In genomic region chr11:86938900-86939880, GRCh38 we compare ENCODE assay signal across 9 cellular contexts. TPM values are rescaled to one million over a fixed set of nuclear protein-coding genes. Genes with fewer than 3 reads are reported as not detected.
A peak's percentile ranks its signal among the peaks of the same experiment; 100 is the strongest.
DNase-seq lines count a peak whose midpoint lies in the region; ATAC-seq, FAIRE-seq and TF ChIP-seq lines count a peak whose summit lies in the region.
"Had no signal": no experiment of that assay in that cellular context is flagged by ENCODE, and none has a peak within 500 bp of the region (broad histone marks: within the 10 kb centered on the region; RNA-seq: fewer than 3 reads in every experiment).

No MANE protein-coding gene starts in this region.

- peak; percentile 83 for ATAC-seq in GM21717 (IDR thresholded peaks at IDR 0.05; ENCODE audit: unreplicated experiment)

- DNase-seq in NCI-H1105 (lab: John Stamatoyannopoulos, UW) (peak; percentile 36), globus pallidus (ENCODE audit: low spot score) (peak; percentile 59), small intestine (peak; percentile 63), H7 (no peak)
- DNase-seq in activated CD8-positive, alpha-beta memory T cell treated with anti-CD3 and anti-CD28 coated beads for 24 hours: no peak
- DNase-seq: activated B cell treated with CpG ODN at 0.5 μM for 24 hours had no signal

- no peaks in the 10 kb centered on the region for H4K20me1 ChIP-seq in DOHH2 (ENCODE audit: control insufficient read depth, insufficient read depth, low read depth, low read length)

- no peak overlapping the region for H3K4me2 ChIP-seq in DOHH2 (ENCODE audit: low read length)

- H3K36me3 ChIP-seq in DOHH2 (ENCODE audit: control insufficient read depth, low read length) (no peaks in the 10 kb centered on the region), small intestine (ENCODE audit: control insufficient read depth in 2 of 2, insufficient read depth in 2 of 2, low read length in 2 of 2) (no peaks in the 10 kb centered on the region), H7 (replicated peaks; ENCODE audit: control insufficient read depth, insufficient read depth, low read length) (no peaks in the 10 kb centered on the region)

- H3K27me3 ChIP-seq in DOHH2 (ENCODE audit: control insufficient read depth, low read length) (no peaks in the 10 kb centered on the region), small intestine (ENCODE audit: control insufficient read depth in 2 of 2, insufficient read depth in 2 of 2, low read length in 2 of 2) (no peaks in the 10 kb centered on the region), H7 (ENCODE audit: control insufficient read depth, insufficient read depth, low read length) (no peaks in the 10 kb centered on the region)

- no peak overlapping the region for H3K27ac ChIP-seq in DOHH2 (ENCODE audit: low read depth, low read length)
- no peak overlapping the region for H3K27ac ChIP-seq in small intestine (ENCODE audit: low read depth in 1 of 2, low read length in 1 of 2)

- peak; percentile 61 for TF ChIP-seq CTCF in DOHH2 (IDR thresholded peaks at IDR 0.05; ENCODE audit: low read depth, low read length, poor library complexity, severe bottlenecking)

- H3K4me1 ChIP-seq in DOHH2 (ENCODE audit: control insufficient read depth, low read length) (no peaks in the 10 kb centered on the region), small intestine (ENCODE audit: control insufficient read depth in 2 of 2, insufficient read depth in 1 of 2, low read depth in 1 of 2, low read length in 1 of 2) (peaks cover 0 to 5% of the 10 kb centered on the region in 2 donors)

- H3K9me3 ChIP-seq in DOHH2 (ENCODE audit: control insufficient read depth, insufficient read depth, low read length) (no peaks in the 10 kb centered on the region), small intestine (ENCODE audit: control insufficient read depth, low read depth) (no peaks in the 10 kb centered on the region)

- 13 to 18% (median 15%) methylated on average over 4 of the region's 4 CpGs for WGBS in small intestine, 3 donors

- no peak overlapping the region for H3K4me3 ChIP-seq in DOHH2 (ENCODE audit: low read length)
- no peak overlapping the region for H3K4me3 ChIP-seq in small intestine (ENCODE audit: low read depth in 1 of 2, low read length in 2 of 2)
- no peak overlapping the region for H3K4me3 ChIP-seq in H7 (ENCODE audit: insufficient read depth, low read depth, low read length)

- H3F3A ChIP-seq in DOHH2 (ENCODE audit: control insufficient read depth, insufficient read depth): no peaks in the 10 kb centered on the region

- no peaks in the 10 kb centered on the region for H3K9me2 ChIP-seq in DOHH2 (replicated peaks; ENCODE audit: control insufficient read depth, low read length)

- H3K79me2 ChIP-seq in DOHH2 (ENCODE audit: control insufficient read depth, low read length): no peaks in the 10 kb centered on the region

- FAIRE-seq in TTC549 (lab: Jason Lieb, UNC) (peak; percentile 81), small intestine (lab: Jason Lieb, UNC) (no peak)

RNA-seq across cellular contexts. Expression of gene FZD4, which starts 16.0 kb away (rescaled TPM):
- 10 to 100 TPM in 1 of 3 donors, under 1 TPM in 2; 0.22 to 12.2 (median 0.27) TPM for polyA plus RNA-seq in small intestine
- total RNA-seq in H7 (2014; rRNA removed; shearing (Covaris generic)): 4.1 and 4.3 TPM in 2 replicates
- total RNA-seq: activated B cell treated with CpG ODN at 0.5 μM for 24 hours had no signal

Comparison
In these comparisons a context has a peak if more than half of its experiments do, and no peak if none do; other contexts are left out.
1. DNase-seq: peak in NCI-H1105 (single experiment), globus pallidus (single experiment) and small intestine (single experiment); none in activated CD8-positive, alpha-beta memory T cell treated with anti-CD3 and anti-CD28 coated beads for 24 hours (single experiment) and H7 (single experiment).